Comparison of ENCODE assay signal across 10 cellular contexts in the genomic region with DNA sequence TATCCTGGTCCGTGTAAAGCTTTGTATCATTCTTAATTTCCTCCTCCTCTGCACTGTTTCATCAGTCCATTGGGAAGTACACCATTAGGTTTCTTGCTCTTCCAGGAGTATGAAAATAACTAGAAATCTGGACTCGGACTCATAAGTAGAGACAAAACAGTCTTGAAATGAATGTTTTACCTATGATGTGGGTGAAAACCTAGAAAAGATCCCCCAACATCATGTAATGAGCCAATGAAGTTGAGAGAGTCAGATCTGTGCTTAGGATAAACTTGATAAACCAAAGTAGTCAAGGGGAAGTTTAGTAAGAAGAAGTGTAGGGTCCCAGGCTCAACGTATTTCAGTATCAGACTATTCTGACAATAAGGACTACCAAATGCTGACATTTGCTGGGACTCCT. TPM values are rescaled to one million over a fixed set of nuclear protein-coding genes. Genes with fewer than 3 reads are reported as not detected.
"Had no signal": no experiment of that assay in that cellular context is flagged by ENCODE, and none has a peak within 500 bp of the region (broad histone marks: within the 10 kb centered on the region; RNA-seq: fewer than 3 reads in every experiment).

No MANE protein-coding gene starts in this region.

- H3K4me3 ChIP-seq: GM23338, K562 had no signal

- ATAC-seq: GM23338, K562 had no signal

- DNase-seq: H9, HCEC 1CT, IMR-90, KG1 had no signal

- H3K4me2 ChIP-seq: GM23338 had no signal

- FAIRE-seq: H1, H54, HTR-8/SVneo, K562 had no signal

- H3K27ac Mint-ChIP-seq: GM23338, H9 had no signal

- H3K9me3 Mint-ChIP-seq: GM23338, H9 had no signal

- H2AFZ ChIP-seq: GM23338 had no signal

- H3K4me3 Mint-ChIP-seq: GM23338, H9 had no signal

RNA-seq across cellular contexts. Expression of gene ZNF366, which starts 25.2 kb away (rescaled TPM):
- total RNA-seq: GM23338, H1, H9, HT-29, IMR-90, K562 had no signal
- polyA plus RNA-seq: GM23338, H1, IMR-90, K562 had no signal
